8 cellular contexts compared by ENCODE assay signal in the genomic region with DNA sequence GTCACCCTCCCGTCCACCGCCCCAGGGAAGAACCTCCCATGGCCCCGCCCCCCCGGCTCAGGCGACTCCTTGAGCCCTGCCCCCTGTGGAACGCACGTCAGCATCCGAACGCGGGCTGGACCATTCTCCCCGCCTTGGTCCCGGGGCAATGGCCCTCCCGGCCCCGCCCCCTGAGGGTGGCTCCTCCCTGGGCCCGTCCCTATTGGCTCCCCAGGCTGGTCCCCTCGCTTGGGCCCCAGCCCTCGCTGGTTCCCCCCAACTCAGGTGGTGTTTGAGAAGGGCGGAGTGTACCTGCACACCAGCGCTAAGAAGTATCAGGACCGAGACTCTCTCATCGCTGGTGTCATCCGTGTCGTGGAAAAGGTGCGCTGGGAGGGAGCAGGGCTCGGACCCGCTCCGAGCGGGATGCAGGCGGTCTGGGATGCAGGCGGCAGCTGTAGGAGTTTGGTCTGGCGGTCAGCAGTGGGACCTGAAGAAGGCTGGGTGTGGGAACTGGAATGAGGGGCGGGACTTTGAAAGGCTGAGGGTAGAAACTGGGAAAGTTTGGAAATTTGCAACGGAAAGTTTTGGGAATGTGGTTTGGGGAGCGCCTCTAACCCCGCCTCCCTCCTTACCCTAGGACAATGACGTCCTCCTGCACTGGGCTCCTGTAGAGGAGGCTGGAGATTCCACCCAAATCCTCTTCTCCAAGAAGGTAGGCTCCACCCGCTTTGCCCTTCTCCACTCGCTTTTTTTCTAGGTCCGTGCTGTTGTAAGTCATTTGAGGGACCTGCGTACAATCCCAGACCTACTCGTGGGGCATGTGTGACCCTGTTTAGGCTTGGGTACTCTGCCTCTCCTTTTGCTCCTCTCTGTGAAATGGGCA. TPM values are rescaled to one million over a fixed set of nuclear protein-coding genes. Genes with fewer than 3 reads are reported as not detected.
DNase-seq lines count a peak whose midpoint lies in the region; ATAC-seq and TF ChIP-seq lines count a peak whose summit lies in the region.

No MANE protein-coding gene starts in this region.

- WGBS in ectodermal cell, 2 experiments = 7 to 8% methylated on average over 41 of the region's 41 CpGs
- WGBS in lung, 2 donors = 10 to 11% methylated on average over 41 of the region's 41 CpGs

- no peaks in the 10 kb centered on the region for H3K9me3 ChIP-seq in CD4-positive, alpha-beta memory T cell (ENCODE audit: control insufficient read depth in 1 of 2, low read length in 2 of 2)
- no peaks in the 10 kb centered on the region for H3K9me3 ChIP-seq in ectodermal cell (ENCODE audit: control insufficient read depth, low read length)
- H3K9me3 ChIP-seq in lung (ENCODE audit: control insufficient read depth in 2 of 2, insufficient read depth in 1 of 2, low read length in 1 of 2) = no peaks in the 10 kb centered on the region

- ATAC-seq in GM19397 (IDR thresholded peaks at IDR 0.05; ENCODE audit: unreplicated experiment) (peak; percentile 44), HG03521 (IDR thresholded peaks at IDR 0.05; ENCODE audit: unreplicated experiment) (peak; percentile 46), lung (ENCODE audit: insufficient read depth, low FRiP score) (peak; percentile 78)

- peaks cover 38% of the 10 kb centered on the region for H3K36me3 ChIP-seq in CD4-positive, alpha-beta memory T cell (ENCODE audit: insufficient read depth, low read length)
- H3K36me3 ChIP-seq in ectodermal cell (ENCODE audit: control insufficient read depth, insufficient read depth, low read length) = peaks cover 26% of the 10 kb centered on the region
- peaks cover 15 to 35% of the 10 kb centered on the region in 2 donors for H3K36me3 ChIP-seq in lung (ENCODE audit: control insufficient read depth in 2 of 2, insufficient read depth in 2 of 2, low read length in 2 of 2)

- peaks cover 29% of the 10 kb centered on the region for H3K4me1 ChIP-seq in CD4-positive, alpha-beta memory T cell (ENCODE audit: insufficient read depth, low read length)
- peaks cover 6% of the 10 kb centered on the region for H3K4me1 ChIP-seq in ectodermal cell (ENCODE audit: control insufficient read depth, insufficient read depth, low read length)
- peaks cover 0 to 14% of the 10 kb centered on the region in 2 donors for H3K4me1 ChIP-seq in lung (ENCODE audit: control insufficient read depth in 2 of 2, insufficient read depth in 2 of 2, low read length in 2 of 2)

- no peak overlapping the region for H3K27ac Mint-ChIP-seq in CD4-positive, alpha-beta memory T cell

- intact Hi-C loops in CD4-positive, alpha-beta memory T cell (cut with micrococcal nuclease) = loop anchor here (1.0 to 5.0 kb wide), 13 partner anchors 9 to 381 kb away; a partner anchor contains a TSS

- H3K4me3 Mint-ChIP-seq in CD4-positive, alpha-beta memory T cell = no peak overlapping the region

- H3K27ac ChIP-seq in CD4-positive, alpha-beta memory T cell (ENCODE audit: low read depth, low read length) = peak overlapping the region; percentile 95
- peak overlapping the region; percentile 98 for H3K27ac ChIP-seq in ectodermal cell (ENCODE audit: insufficient read depth, low read depth, low read length, poor library complexity, severe bottlenecking)
- peak overlapping the region; percentile 83 to 97 for H3K27ac ChIP-seq in lung (ENCODE audit: low read depth in 1 of 2, low read length in 1 of 2)

- peak overlapping the region; percentile 95 to 97 for H3K4me3 ChIP-seq in CD4-positive, alpha-beta memory T cell (ENCODE audit: low read length in 2 of 2)
- H3K4me3 ChIP-seq in ectodermal cell (ENCODE audit: insufficient read depth, low read depth, low read length) (peak overlapping the region; percentile 91), lung (peak overlapping the region; percentile 60)

- no peaks in the 10 kb centered on the region for H3K9me3 Mint-ChIP-seq in CD4-positive, alpha-beta memory T cell

- POLR2A ChIA-PET in CD4-positive, alpha-beta memory T cell (lab: Charles Lee; ENCODE audit: partially characterized antibody) = interaction anchor here (0.7 to 5.4 kb wide), 23 partner anchors 10 to 1628 kb away, joined by 3 to 73 read pairs (median 10); a partner anchor contains a TSS

- H3K36me3 Mint-ChIP-seq in CD4-positive, alpha-beta memory T cell = peaks cover 16 to 18% of the 10 kb centered on the region in 2 donors

- DNase-seq in CD4-positive, alpha-beta memory T cell = peak; percentile 98 to 99 (median 98)
- DNase-seq in NCI-H748 (lab: John Stamatoyannopoulos, UW; ENCODE audit: unreplicated experiment) (peak; percentile 98), lung (ENCODE audit: low spot score) (peak; percentile 99)
- DNase-seq in activated CD4-positive, alpha-beta T cell treated with anti-CD3 and anti-CD28 coated beads, Interleukin-2, amount 50 U/mL, for 48 hours = peak; percentile 100
- DNase-seq in stimulated activated CD4-positive, alpha-beta T cell treated with anti-CD3 and anti-CD28 coated beads, TNF-alpha, amount 100 ng/mL, for 4 hours (ENCODE audit: low read depth in 3 of 3) = peak; percentile 92 to 98 (median 96)

- TF ChIP-seq CTCF in lung (IDR thresholded peaks at IDR 0.05; ENCODE audit: control extremely low read depth, extremely low read depth) = no peak

- H3K27me3 ChIP-seq in CD4-positive, alpha-beta memory T cell (ENCODE audit: insufficient read depth, low read length) = no peaks in the 10 kb centered on the region
- H3K27me3 ChIP-seq in ectodermal cell (ENCODE audit: control insufficient read depth, insufficient read depth, low read length, poor library complexity, severe bottlenecking) (no peaks in the 10 kb centered on the region), lung (ENCODE audit: control insufficient read depth, insufficient read depth) (no peaks in the 10 kb centered on the region)

- CTCF ChIA-PET in CD4-positive, alpha-beta memory T cell (lab: Charles Lee; ENCODE audit: partially characterized antibody) = no interaction called here

- peaks cover 14 to 44% (median 18%) of the 10 kb centered on the region in 4 donors for H3K4me1 Mint-ChIP-seq in CD4-positive, alpha-beta memory T cell

- H3K27me3 Mint-ChIP-seq in CD4-positive, alpha-beta memory T cell = no peaks in the 10 kb centered on the region

RNA-seq across cellular contexts. Expression of a gene that starts 0.6 kb away (rescaled TPM):
- total RNA-seq in CD4-positive, alpha-beta memory T cell = 100 to 1,000 TPM; 101 TPM
- polyA plus RNA-seq in CD4-positive, alpha-beta memory T cell = 10 to 100 TPM in 1 of 2 donors, 1 to 10 TPM in 1; 6.0 to 14.9 TPM
- 45.7 TPM for polyA plus RNA-seq in ectodermal cell (2013, experiment 1 of 4)
- polyA plus RNA-seq in ectodermal cell (2013, experiment 2 of 4) = 42.6 TPM
- polyA plus RNA-seq in ectodermal cell (2013, experiment 3 of 4) = 37.5 TPM
- 41.5 TPM for polyA plus RNA-seq in ectodermal cell (2013, experiment 4 of 4)
- 10 to 100 TPM; 23.3 to 52.9 TPM for total RNA-seq in lung
- 10 to 100 TPM; 27.6 to 37.1 TPM for polyA plus RNA-seq in lung

RNA-seq across cellular contexts. Expression of a gene that starts 1.0 kb away (rescaled TPM):
- total RNA-seq in CD4-positive, alpha-beta memory T cell = 10 to 100 TPM; 19.7 to 20.2 TPM
- polyA plus RNA-seq in CD4-positive, alpha-beta memory T cell = 1 to 10 TPM; 2.5 to 4.8 TPM
- polyA plus RNA-seq in ectodermal cell (2013, experiment 1 of 4) = 63.7 TPM
- 55.4 TPM for polyA plus RNA-seq in ectodermal cell (2013, experiment 2 of 4)
- 42.5 TPM for polyA plus RNA-seq in ectodermal cell (2013, experiment 3 of 4)
- polyA plus RNA-seq in ectodermal cell (2013, experiment 4 of 4) = 45.5 TPM
- 10 to 100 TPM in 1 of 2 donors, 1 to 10 TPM in 1; 6.7 to 39.5 TPM for total RNA-seq in lung
- polyA plus RNA-seq in lung = 10 to 100 TPM; 32.2 to 46.4 TPM

RNA-seq across cellular contexts. Expression of a gene that starts 10.7 kb away (rescaled TPM):
- 100 to 1,000 TPM; 171 to 192 TPM for total RNA-seq in CD4-positive, alpha-beta memory T cell
- 10 to 100 TPM; 28.9 to 33.9 TPM for polyA plus RNA-seq in CD4-positive, alpha-beta memory T cell
- polyA plus RNA-seq in ectodermal cell (2013, experiment 1 of 4) = 90.3 TPM
- polyA plus RNA-seq in ectodermal cell (2013, experiment 2 of 4) = 80.0 TPM
- 69.7 TPM for polyA plus RNA-seq in ectodermal cell (2013, experiment 3 of 4)
- 72.5 TPM for polyA plus RNA-seq in ectodermal cell (2013, experiment 4 of 4)
- total RNA-seq in lung = 100 to 1,000 TPM in 1 of 2 donors, 10 to 100 TPM in 1; 44.7 to 120 TPM
- polyA plus RNA-seq in lung = 10 to 100 TPM; 53.3 to 75.1 TPM

RNA-seq across cellular contexts. Expression of a gene that starts 18.6 kb away (rescaled TPM):
- 1 to 10 TPM; 2.6 to 3.4 TPM for total RNA-seq in CD4-positive, alpha-beta memory T cell
- polyA plus RNA-seq in CD4-positive, alpha-beta memory T cell = 10 to 100 TPM in 1 of 2 donors, 1 to 10 TPM in 1; 9.4 to 10.4 TPM
- 1.3 TPM for polyA plus RNA-seq in ectodermal cell (2013, experiment 1 of 4)
- 0.62 TPM for polyA plus RNA-seq in ectodermal cell (2013, experiment 2 of 4)
- 0.43 TPM for polyA plus RNA-seq in ectodermal cell (2013, experiment 3 of 4)
- 0.61 TPM for polyA plus RNA-seq in ectodermal cell (2013, experiment 4 of 4)
- total RNA-seq in lung = 1 to 10 TPM; 3.6 to 3.7 TPM
- polyA plus RNA-seq in lung = 10 to 100 TPM in 1 of 2 donors, 1 to 10 TPM in 1; 3.8 to 21.2 TPM

RNA-seq across cellular contexts. Expression of a gene that starts 27.2 kb away (rescaled TPM):
- total RNA-seq in CD4-positive, alpha-beta memory T cell = 100 to 1,000 TPM; 150 to 156 TPM
- 10 to 100 TPM; 40.7 to 57.9 TPM for polyA plus RNA-seq in CD4-positive, alpha-beta memory T cell
- polyA plus RNA-seq in ectodermal cell (2013, experiment 1 of 4) = 404 TPM
- 396 TPM for polyA plus RNA-seq in ectodermal cell (2013, experiment 2 of 4)
- 337 TPM for polyA plus RNA-seq in ectodermal cell (2013, experiment 3 of 4)
- polyA plus RNA-seq in ectodermal cell (2013, experiment 4 of 4) = 359 TPM
- total RNA-seq in lung = 100 to 1,000 TPM in 1 of 2 donors, 10 to 100 TPM in 1; 77.4 to 115 TPM
- polyA plus RNA-seq in lung = 100 to 1,000 TPM in 1 of 2 donors, 10 to 100 TPM in 1; 62.9 to 101 TPM

Comparison
In these comparisons a context has a peak if more than half of its experiments do, and no peak if none do; other contexts are left out.
1. Peak in every context shown above with its lines: DNase-seq, ATAC-seq, H3K4me3 ChIP-seq and H3K27ac ChIP-seq.